ENCODE assay signal across 10 cellular contexts in the genomic region with DNA sequence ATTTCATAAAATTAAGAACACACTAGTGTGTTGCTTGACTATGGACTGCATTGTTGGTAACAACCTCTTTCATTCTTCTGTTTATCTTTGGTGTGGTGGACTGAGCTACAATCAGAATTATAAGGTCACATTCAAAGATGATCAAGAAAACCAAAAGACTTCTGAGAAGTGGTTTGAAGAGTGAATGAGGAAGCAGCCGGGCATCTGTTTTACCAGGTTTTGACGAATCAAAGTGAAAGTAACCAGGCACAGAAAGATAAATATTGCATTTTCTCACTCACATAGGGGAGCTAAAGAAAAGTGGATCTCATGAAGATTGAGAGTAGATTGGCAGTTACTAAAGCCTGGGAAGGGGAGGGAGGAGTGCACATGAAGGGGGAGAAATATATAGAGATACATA.
DNase-seq lines count a peak whose midpoint lies in the region; ATAC-seq, FAIRE-seq and TF ChIP-seq lines count a peak whose summit lies in the region.
"Had no signal": no experiment of that assay in that cellular context is flagged by ENCODE, and none has a peak within 500 bp of the region (broad histone marks: within the 10 kb centered on the region; RNA-seq: fewer than 3 reads in every experiment).

No MANE protein-coding gene starts in this region.

- intact Hi-C loops in dendritic cell treated with granulocyte-macrophage colony-stimulating factor and Interleukin-4, amounts not matched to agents 40 ng/mL and 50 ng/mL, for 4 days (cut with micrococcal nuclease): no loop called here

- H2AFZ ChIP-seq in MM.1S (ENCODE audit: low read length): no peak overlapping the region

- TF ChIP-seq EP300 in A549 (IDR thresholded peaks at IDR 0.05): no peak

- DNase-seq in A549 (ENCODE audit: low read depth in 1 of 2, low spot score in 1 of 2): no peak
- peak; percentile 23 for DNase-seq in MM.1S
- DNase-seq in NCI-H1417 (lab: John Stamatoyannopoulos, UW): no peak
- no peak for DNase-seq in G401 (ENCODE audit: low spot score)
- DNase-seq: activated naive CD4-positive, alpha-beta T cell treated with anti-CD3 and anti-CD28 coated beads, Interleukin-2, amount 10 ng/mL, durations not matched to agents 7 days and 5 days; pancreas had no signal

- H3K27ac Mint-ChIP-seq in dendritic cell treated with granulocyte-macrophage colony-stimulating factor and Interleukin-4, amounts not matched to agents 40 ng/mL and 50 ng/mL, for 4 days: no peak overlapping the region
- H3K27ac Mint-ChIP-seq: activated naive CD4-positive, alpha-beta T cell treated with anti-CD3 and anti-CD28 coated beads, Interleukin-2, amount 10 ng/mL, durations not matched to agents 7 days and 5 days had no signal

- H3K4me1 ChIP-seq in A549 (no peaks in the 10 kb centered on the region), MM.1S (ENCODE audit: low read length) (no peaks in the 10 kb centered on the region)

- no peaks in the 10 kb centered on the region for H3K79me2 ChIP-seq in MM.1S (ENCODE audit: low read length)

- CTCF ChIA-PET in A549 (lab: Yijun Ruan, JAX): no interaction called here

- ATAC-seq in A549 (no peak), GM19395 (IDR thresholded peaks at IDR 0.05; ENCODE audit: unreplicated experiment) (peak; percentile 76), HG03457 (IDR thresholded peaks at IDR 0.05; ENCODE audit: unreplicated experiment) (no peak), HG02678 (IDR thresholded peaks at IDR 0.05; ENCODE audit: unreplicated experiment) (no peak)

- WGBS in A549 (ENCODE audit: missing lambda C conversion rate): 9% methylated on average over 2 of the region's 2 CpGs

- no peak for TF ChIP-seq POLR2A in A549 (IDR thresholded peaks at IDR 0.05; ENCODE audit: low read length)

- H3K9me3 ChIP-seq in A549: peaks cover 23% of the 10 kb centered on the region; the same call in 2 of the 3 replicates
- no peaks in the 10 kb centered on the region for H3K9me3 ChIP-seq in MM.1S (replicated peaks; ENCODE audit: insufficient read depth, low read length)

- no peaks in the 10 kb centered on the region for H3K36me3 Mint-ChIP-seq in dendritic cell treated with granulocyte-macrophage colony-stimulating factor and Interleukin-4, amounts not matched to agents 40 ng/mL and 50 ng/mL, for 4 days (ENCODE audit: low read depth)
- H3K36me3 Mint-ChIP-seq: activated naive CD4-positive, alpha-beta T cell treated with anti-CD3 and anti-CD28 coated beads, Interleukin-2, amount 10 ng/mL, durations not matched to agents 7 days and 5 days had no signal

- in situ Hi-C loops in G401 (cut with HindIII; ENCODE audit: low sequenced_read_pairs): no loop called here

- peak overlapping the region; percentile 63 for H3K4me3 Mint-ChIP-seq in dendritic cell treated with granulocyte-macrophage colony-stimulating factor and Interleukin-4, amounts not matched to agents 40 ng/mL and 50 ng/mL, for 4 days
- H3K4me3 Mint-ChIP-seq: activated naive CD4-positive, alpha-beta T cell treated with anti-CD3 and anti-CD28 coated beads, Interleukin-2, amount 10 ng/mL, durations not matched to agents 7 days and 5 days had no signal

- no peaks in the 10 kb centered on the region for H3F3A ChIP-seq in MM.1S (ENCODE audit: insufficient read depth, low read length)

- H3K27ac ChIP-seq in A549 (peak overlapping the region in 1 of 2 experiments; percentile 50; a peak in 2 of 6 replicates), MM.1S (ENCODE audit: low read length) (no peak overlapping the region)
- H3K27ac ChIP-seq: pancreas had no signal

- no peaks in the 10 kb centered on the region for H3K27me3 Mint-ChIP-seq in dendritic cell treated with granulocyte-macrophage colony-stimulating factor and Interleukin-4, amounts not matched to agents 40 ng/mL and 50 ng/mL, for 4 days
- H3K27me3 Mint-ChIP-seq: activated naive CD4-positive, alpha-beta T cell treated with anti-CD3 and anti-CD28 coated beads, Interleukin-2, amount 10 ng/mL, durations not matched to agents 7 days and 5 days had no signal

- no peak for TF ChIP-seq RAD21 in A549 (conservative IDR thresholded peaks at IDR 0.05 in 1 of 2, IDR thresholded peaks at IDR 0.05 in 1 of 2)

- POLR2A ChIA-PET in A549 (lab: Yijun Ruan, JAX): no interaction called here

- H3K36me3 ChIP-seq in MM.1S (replicated peaks; ENCODE audit: insufficient read depth, low read length): no peaks in the 10 kb centered on the region
- H3K36me3 ChIP-seq: pancreas had no signal

- TF ChIP-seq CTCF in A549 (IDR thresholded peaks at IDR 0.05) (no peak), MM.1S (IDR thresholded peaks at IDR 0.05; ENCODE audit: low read length) (no peak)

- peaks cover 25% of the 10 kb centered on the region for H3K9me3 Mint-ChIP-seq in dendritic cell treated with granulocyte-macrophage colony-stimulating factor and Interleukin-4, amounts not matched to agents 40 ng/mL and 50 ng/mL, for 4 days

- H3K27me3 ChIP-seq in MM.1S (replicated peaks; ENCODE audit: insufficient read depth, low read length): no peaks in the 10 kb centered on the region
- H3K27me3 ChIP-seq: pancreas had no signal

- no peak overlapping the region for H3K9ac ChIP-seq in MM.1S (ENCODE audit: low read length)

- H3K9me2 ChIP-seq in MM.1S (replicated peaks; ENCODE audit: insufficient read depth, low read length): no peaks in the 10 kb centered on the region

- H3K4me2 ChIP-seq in A549 (peak overlapping the region; percentile 58), MM.1S (ENCODE audit: low read depth, low read length) (peak overlapping the region; percentile 1; the same call in 1 of the 2 replicates)

- H3K4me3 ChIP-seq in A549: peak overlapping the region; percentile 19; the same call in 1 of the 3 replicates
- H3K4me3 ChIP-seq in MM.1S (ENCODE audit: low read length): no peak overlapping the region

- H3K4me1 Mint-ChIP-seq in dendritic cell treated with granulocyte-macrophage colony-stimulating factor and Interleukin-4, amounts not matched to agents 40 ng/mL and 50 ng/mL, for 4 days (ENCODE audit: low read depth): peaks cover 5% of the 10 kb centered on the region

- FAIRE-seq in A549 (lab: Jason Lieb, UNC): no peak
- FAIRE-seq: pancreas had no signal

- H4K20me1 ChIP-seq in MM.1S (ENCODE audit: insufficient read depth, low read length): no peaks in the 10 kb centered on the region

TF ChIP-seq in A549, 52 proteins besides CTCF, POLR2A, EP300 and RAD21:
- TF ChIP-seq, protein P1, sequence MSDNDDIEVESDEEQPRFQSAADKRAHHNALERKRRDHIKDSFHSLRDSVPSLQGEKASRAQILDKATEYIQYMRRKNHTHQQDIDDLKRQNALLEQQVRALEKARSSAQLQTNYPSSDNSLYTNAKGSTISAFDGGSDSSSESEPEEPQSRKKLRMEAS (IDR thresholded peaks at IDR 0.05): no peak
- TF ChIP-seq, protein P2, sequence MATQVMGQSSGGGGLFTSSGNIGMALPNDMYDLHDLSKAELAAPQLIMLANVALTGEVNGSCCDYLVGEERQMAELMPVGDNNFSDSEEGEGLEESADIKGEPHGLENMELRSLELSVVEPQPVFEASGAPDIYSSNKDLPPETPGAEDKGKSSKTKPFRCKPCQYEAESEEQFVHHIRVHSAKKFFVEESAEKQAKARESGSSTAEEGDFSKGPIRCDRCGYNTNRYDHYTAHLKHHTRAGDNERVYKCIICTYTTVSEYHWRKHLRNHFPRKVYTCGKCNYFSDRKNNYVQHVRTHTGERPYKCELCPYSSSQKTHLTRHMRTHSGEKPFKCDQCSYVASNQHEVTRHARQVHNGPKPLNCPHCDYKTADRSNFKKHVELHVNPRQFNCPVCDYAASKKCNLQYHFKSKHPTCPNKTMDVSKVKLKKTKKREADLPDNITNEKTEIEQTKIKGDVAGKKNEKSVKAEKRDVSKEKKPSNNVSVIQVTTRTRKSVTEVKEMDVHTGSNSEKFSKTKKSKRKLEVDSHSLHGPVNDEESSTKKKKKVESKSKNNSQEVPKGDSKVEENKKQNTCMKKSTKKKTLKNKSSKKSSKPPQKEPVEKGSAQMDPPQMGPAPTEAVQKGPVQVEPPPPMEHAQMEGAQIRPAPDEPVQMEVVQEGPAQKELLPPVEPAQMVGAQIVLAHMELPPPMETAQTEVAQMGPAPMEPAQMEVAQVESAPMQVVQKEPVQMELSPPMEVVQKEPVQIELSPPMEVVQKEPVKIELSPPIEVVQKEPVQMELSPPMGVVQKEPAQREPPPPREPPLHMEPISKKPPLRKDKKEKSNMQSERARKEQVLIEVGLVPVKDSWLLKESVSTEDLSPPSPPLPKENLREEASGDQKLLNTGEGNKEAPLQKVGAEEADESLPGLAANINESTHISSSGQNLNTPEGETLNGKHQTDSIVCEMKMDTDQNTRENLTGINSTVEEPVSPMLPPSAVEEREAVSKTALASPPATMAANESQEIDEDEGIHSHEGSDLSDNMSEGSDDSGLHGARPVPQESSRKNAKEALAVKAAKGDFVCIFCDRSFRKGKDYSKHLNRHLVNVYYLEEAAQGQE (IDR thresholded peaks at IDR 0.05): no peak
- no peak for TF ChIP-seq RARB (CRISPR knock-in tag; IDR thresholded peaks at IDR 0.05)
- no peak for TF ChIP-seq ZC3H11A (IDR thresholded peaks at IDR 0.05)
